8 cellular contexts compared by ENCODE assay signal in genomic region chr21:18499761-18500376, GRCh38.
DNase-seq lines count a peak whose midpoint lies in the region; ATAC-seq, FAIRE-seq and TF ChIP-seq lines count a peak whose summit lies in the region.

No MANE protein-coding gene starts in this region.

- no peak overlapping the region for H3K27ac Mint-ChIP-seq in activated naive CD4-positive, alpha-beta T cell treated with anti-CD3 and anti-CD28 coated beads, Interleukin-2, amount 10 ng/mL, durations not matched to agents 7 days and 5 days

- TF ChIP-seq CTCF in A549 (IDR thresholded peaks at IDR 0.05): peak; percentile 31; the same call in 2 of the 3 replicates

- TF ChIP-seq RAD21 in A549 (conservative IDR thresholded peaks at IDR 0.05 in 1 of 2, IDR thresholded peaks at IDR 0.05 in 1 of 2): peak in 1 of 2 experiments; percentile 48; a peak in 3 of 5 replicates

- POLR2A ChIA-PET in A549 (lab: Yijun Ruan, JAX): no interaction called here

- no peak for FAIRE-seq in A549 (lab: Jason Lieb, UNC)

- DNase-seq in A549 (ENCODE audit: low read depth in 1 of 2, low spot score in 1 of 2): peak in 1 of 2 experiments; percentile 32
- DNase-seq in GM04504 (ENCODE audit: low read depth): peak; percentile 5
- DNase-seq in NCI-H2171 treated with DMSO at 0.1 percent for 48 hours (lab: John Stamatoyannopoulos, UW): peak; percentile 27
- peak; percentile 45 for DNase-seq in activated naive CD4-positive, alpha-beta T cell treated with anti-CD3 and anti-CD28 coated beads, Interleukin-2, amount 10 ng/mL, durations not matched to agents 7 days and 5 days
- peak; percentile 11 for DNase-seq in iPS DF 4.7 (ENCODE audit: extremely low read depth, low spot score)
- DNase-seq in stimulated activated CD8-positive, alpha-beta memory T cell treated with anti-CD3 and anti-CD28 coated beads, Interleukin-4, amount 100 ng/mL, for 24 hours (ENCODE audit: low read depth): peak; percentile 12
- no peak for DNase-seq in AG20443 (ENCODE audit: low spot score)
- DNase-seq in T1000 (lab: John Stamatoyannopoulos, UW): no peak

- no peaks in the 10 kb centered on the region for H3K4me1 ChIP-seq in A549

- H3K36me3 Mint-ChIP-seq in activated naive CD4-positive, alpha-beta T cell treated with anti-CD3 and anti-CD28 coated beads, Interleukin-2, amount 10 ng/mL, durations not matched to agents 7 days and 5 days: no peaks in the 10 kb centered on the region

- no peak overlapping the region for H3K27ac ChIP-seq in A549

- no peak for TF ChIP-seq EP300 in A549 (IDR thresholded peaks at IDR 0.05)

- CTCF ChIA-PET in A549 (lab: Yijun Ruan, JAX): no interaction called here
- CTCF ChIA-PET in activated naive CD4-positive, alpha-beta T cell treated with anti-CD3 and anti-CD28 coated beads, Interleukin-2, amount 10 ng/mL, durations not matched to agents 7 days and 5 days (lab: Charles Lee): interaction anchor here (0.6 kb wide), 1 partner anchor 899 kb away, joined by 3 read pairs; no protein-coding TSS in a partner anchor

- H3K4me2 ChIP-seq in A549: no peak overlapping the region

- H3K9me3 Mint-ChIP-seq in activated naive CD4-positive, alpha-beta T cell treated with anti-CD3 and anti-CD28 coated beads, Interleukin-2, amount 10 ng/mL, durations not matched to agents 7 days and 5 days: peaks cover 7% of the 10 kb centered on the region

- no peak for ATAC-seq in A549

- no peak for TF ChIP-seq POLR2A in A549 (IDR thresholded peaks at IDR 0.05; ENCODE audit: low read length)

- H3K4me3 ChIP-seq in A549: no peak overlapping the region

- no peak overlapping the region for H3K4me3 Mint-ChIP-seq in activated naive CD4-positive, alpha-beta T cell treated with anti-CD3 and anti-CD28 coated beads, Interleukin-2, amount 10 ng/mL, durations not matched to agents 7 days and 5 days

- no peaks in the 10 kb centered on the region for H3K9me3 ChIP-seq in A549

- H3K27me3 Mint-ChIP-seq in activated naive CD4-positive, alpha-beta T cell treated with anti-CD3 and anti-CD28 coated beads, Interleukin-2, amount 10 ng/mL, durations not matched to agents 7 days and 5 days: no peaks in the 10 kb centered on the region

- H3K4me1 Mint-ChIP-seq in activated naive CD4-positive, alpha-beta T cell treated with anti-CD3 and anti-CD28 coated beads, Interleukin-2, amount 10 ng/mL, durations not matched to agents 7 days and 5 days: no peaks in the 10 kb centered on the region

- 23% methylated on average over 4 of the region's 4 CpGs for WGBS in A549 (ENCODE audit: missing lambda C conversion rate)

TF ChIP-seq in A549, 52 proteins besides CTCF, POLR2A, EP300 and RAD21:
- TF ChIP-seq SREBF2 (IDR thresholded peaks at IDR 0.05) (no peak), SMC3 (IDR thresholded peaks at IDR 0.05) (0 out of 3 replicates have a peak, but pooled peaks have one; percentile 17)
TF ChIP-seq in A549: peak in this region for 1.

Comparison
In these comparisons a context has a peak if more than half of its experiments do, and no peak if none do; other contexts are left out.
1. DNase-seq: peak in GM04504 (single experiment), NCI-H2171 treated with DMSO at 0.1 percent for 48 hours (single experiment), activated naive CD4-positive, alpha-beta T cell treated with anti-CD3 and anti-CD28 coated beads, Interleukin-2, amount 10 ng/mL, durations not matched to agents 7 days and 5 days (single experiment), iPS DF 4.7 (single experiment) and stimulated activated CD8-positive, alpha-beta memory T cell treated with anti-CD3 and anti-CD28 coated beads, Interleukin-4, amount 100 ng/mL, for 24 hours (single experiment); none in AG20443 (single experiment) and T1000 (single experiment).